Comparison of ENCODE assay signal across 13 cellular contexts in the genomic region with DNA sequence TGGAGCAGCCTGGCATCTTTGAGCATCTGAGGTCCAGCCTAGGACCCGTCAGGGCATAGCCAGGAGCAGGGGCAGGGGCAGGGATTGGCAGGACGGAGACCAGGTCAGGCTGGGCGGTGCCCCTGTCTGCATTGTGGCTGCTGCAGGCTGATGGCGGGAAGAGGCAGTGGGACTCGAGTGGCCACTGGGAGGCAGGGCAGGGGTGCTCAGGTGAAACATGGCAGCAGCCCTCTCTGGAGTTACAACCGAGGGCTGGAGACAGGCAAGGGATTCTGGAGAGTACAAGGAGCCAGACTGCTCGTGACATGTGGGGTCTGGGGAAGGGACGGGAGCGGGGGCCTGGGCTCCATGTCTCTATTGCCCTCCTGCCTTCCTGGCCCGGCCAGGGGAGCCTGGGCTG.
DNase-seq lines count a peak whose midpoint lies in the region; ATAC-seq and TF ChIP-seq lines count a peak whose summit lies in the region.
"Had no signal": no experiment of that assay in that cellular context is flagged by ENCODE, and none has a peak within 500 bp of the region (broad histone marks: within the 10 kb centered on the region; RNA-seq: fewer than 3 reads in every experiment).

No MANE protein-coding gene starts in this region.

- DNase-seq in BE2C = peak; percentile 69
- peak; percentile 61 for DNase-seq in GM23338 (ENCODE audit: low spot score)
- DNase-seq in SW480 (ENCODE audit: low spot score) = peak; percentile 9
- peak; percentile 79 for DNase-seq in iPS-NIHi11 (ENCODE audit: low spot score)
- no peak for DNase-seq in esophagus muscularis mucosa (ENCODE audit: extremely low spot score)
- DNase-seq in activated T-cell treated with anti-CD3 and anti-CD28 coated beads, Interleukin-2, amount 50 U/mL, for 48 hours = no peak
- DNase-seq: activated T-cell treated with anti-CD3 and anti-CD28 coated beads, Interleukin-2, amount 50 U/mL, for 24 hours; effector CD8-positive, alpha-beta T cell; kidney glomerular epithelial cell; stimulated activated naive CD8-positive, alpha-beta T cell treated with anti-CD3 and anti-CD28 coated beads, Interleukin-15, Interleukin-2, amounts not matched to agents 100 U/mL and 50 U/mL, for 24 hours had no signal

- H4K20me1 ChIP-seq in GM23338 (replicated peaks; ENCODE audit: insufficient read depth) = no peaks in the 10 kb centered on the region

- no peaks in the 10 kb centered on the region for H3K9me3 ChIP-seq in BE2C
- H3K9me3 ChIP-seq in esophagus muscularis mucosa = peaks cover 0 to 22% (median 13%) of the 10 kb centered on the region in 4 donors
- H3K9me3 ChIP-seq: HAP-1 had no signal

- H2AFZ ChIP-seq in GM23338 = no peak overlapping the region

- no peak overlapping the region for H3K27ac Mint-ChIP-seq in GM23338
- H3K27ac Mint-ChIP-seq: activated T-cell treated with anti-CD3 and anti-CD28 coated beads, Interleukin-2, amount 50 U/mL, for 24 hours had no signal

- no peak overlapping the region for H3K4me3 Mint-ChIP-seq in GM23338
- H3K4me3 Mint-ChIP-seq: activated T-cell treated with anti-CD3 and anti-CD28 coated beads, Interleukin-2, amount 50 U/mL, for 24 hours had no signal

- 67% methylated on average over 5 of the region's 10 CpGs for WGBS in esophagus muscularis mucosa

- H3K27me3 ChIP-seq in BE2C (no peaks in the 10 kb centered on the region), GM23338 (ENCODE audit: insufficient read depth) (no peaks in the 10 kb centered on the region), esophagus muscularis mucosa (peaks cover 0 to 48% (median 0%) of the 10 kb centered on the region in 4 donors)

- H3K9me2 ChIP-seq in GM23338 (ENCODE audit: insufficient read depth) = no peaks in the 10 kb centered on the region

- TF ChIP-seq EP300 in esophagus muscularis mucosa (IDR thresholded peaks at IDR 0.05) = no peak

- peak; percentile 61 for TF ChIP-seq CTCF in BE2C (IDR thresholded peaks at IDR 0.05; ENCODE audit: low read depth, low read length)
- TF ChIP-seq CTCF in GM23338 (conservative IDR thresholded peaks at IDR 0.05; ENCODE audit: low read depth in 2 of 2) = peak; percentile 33 to 74
- TF ChIP-seq CTCF in esophagus muscularis mucosa (IDR thresholded peaks at IDR 0.05) = no peak

- intact Hi-C loops in esophagus muscularis mucosa (cut with DNase I) = no loop called here

- ATAC-seq in GM23338 = peak; percentile 72
- ATAC-seq in HG02610 (IDR thresholded peaks at IDR 0.05; ENCODE audit: unreplicated experiment) = no peak
- no peak for ATAC-seq in GM21717 (IDR thresholded peaks at IDR 0.05; ENCODE audit: unreplicated experiment)
- ATAC-seq: stimulated activated naive CD8-positive, alpha-beta T cell treated with anti-CD3 and anti-CD28 coated beads, Interleukin-15, Interleukin-2, amounts not matched to agents 100 U/mL and 50 U/mL, for 24 hours had no signal

- H3K27me3 Mint-ChIP-seq in GM23338 (ENCODE audit: insufficient read depth, low read depth, poor library complexity) = peaks cover 8% of the 10 kb centered on the region

- H3K9me3 Mint-ChIP-seq in GM23338 = peaks cover 9% of the 10 kb centered on the region

- TF ChIP-seq POLR2A in esophagus muscularis mucosa (IDR thresholded peaks at IDR 0.05; ENCODE audit: low read depth) = no peak

- no peaks in the 10 kb centered on the region for H3F3A ChIP-seq in GM23338 (replicated peaks; ENCODE audit: low read depth)

- no peaks in the 10 kb centered on the region; the same call in none of the 2 replicates for H3K4me1 ChIP-seq in BE2C
- H3K4me1 ChIP-seq in GM23338 (ENCODE audit: insufficient read depth) = peaks cover 7% of the 10 kb centered on the region; the same call in 1 of the 2 replicates
- H3K4me1 ChIP-seq in esophagus muscularis mucosa = peaks cover 0 to 14% (median 11%) of the 10 kb centered on the region in 4 donors
- H3K4me1 ChIP-seq: HAP-1 had no signal

- H3K36me3 Mint-ChIP-seq in GM23338 (ENCODE audit: low read depth) = 0 out of 3 replicates have a peak, but pooled peaks cover 3% of the 10 kb centered on the region

- peaks cover 13% of the 10 kb centered on the region for H3K4me1 Mint-ChIP-seq in GM23338

- no peak overlapping the region for H3K4me3 ChIP-seq in BE2C (ENCODE audit: low read depth, low read length)
- H3K4me3 ChIP-seq in GM23338 = no peak overlapping the region
- no peak overlapping the region for H3K4me3 ChIP-seq in esophagus muscularis mucosa
- H3K4me3 ChIP-seq: HAP-1 had no signal

- no peak overlapping the region for H3K4me2 ChIP-seq in GM23338

- H3K79me2 ChIP-seq in GM23338 (replicated peaks; ENCODE audit: insufficient read depth) = no peaks in the 10 kb centered on the region

- no peak overlapping the region for H3K27ac ChIP-seq in GM23338 (ENCODE audit: low read depth)
- H3K27ac ChIP-seq in esophagus muscularis mucosa (replicated peaks in 1 of 4) = no peak overlapping the region

- no peaks in the 10 kb centered on the region for H3K36me3 ChIP-seq in BE2C
- H3K36me3 ChIP-seq in GM23338 (ENCODE audit: insufficient read depth) = no peaks in the 10 kb centered on the region
- no peaks in the 10 kb centered on the region for H3K36me3 ChIP-seq in esophagus muscularis mucosa
- H3K36me3 ChIP-seq: HAP-1 had no signal

TF ChIP-seq in GM23338, 12 proteins besides CTCF, POLR2A, EP300 and RAD21 (continues in another document):
- no peak for TF ChIP-seq NANOG (IDR thresholded peaks at IDR 0.05; ENCODE audit: borderline replicate concordance)
- TF ChIP-seq EZH2 (IDR thresholded peaks at IDR 0.05; ENCODE audit: low read depth, unreplicated experiment) = no peak
- TF ChIP-seq, protein P1, sequence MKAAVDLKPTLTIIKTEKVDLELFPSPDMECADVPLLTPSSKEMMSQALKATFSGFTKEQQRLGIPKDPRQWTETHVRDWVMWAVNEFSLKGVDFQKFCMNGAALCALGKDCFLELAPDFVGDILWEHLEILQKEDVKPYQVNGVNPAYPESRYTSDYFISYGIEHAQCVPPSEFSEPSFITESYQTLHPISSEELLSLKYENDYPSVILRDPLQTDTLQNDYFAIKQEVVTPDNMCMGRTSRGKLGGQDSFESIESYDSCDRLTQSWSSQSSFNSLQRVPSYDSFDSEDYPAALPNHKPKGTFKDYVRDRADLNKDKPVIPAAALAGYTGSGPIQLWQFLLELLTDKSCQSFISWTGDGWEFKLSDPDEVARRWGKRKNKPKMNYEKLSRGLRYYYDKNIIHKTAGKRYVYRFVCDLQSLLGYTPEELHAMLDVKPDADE (IDR thresholded peaks at IDR 0.05) = no peak
- no peak for TF ChIP-seq STAT1 (IDR thresholded peaks at IDR 0.05; ENCODE audit: unreplicated experiment)
- no peak for TF ChIP-seq POLR2AphosphoS5 (IDR thresholded peaks at IDR 0.05; ENCODE audit: low read depth)
- TF ChIP-seq, protein P2, sequence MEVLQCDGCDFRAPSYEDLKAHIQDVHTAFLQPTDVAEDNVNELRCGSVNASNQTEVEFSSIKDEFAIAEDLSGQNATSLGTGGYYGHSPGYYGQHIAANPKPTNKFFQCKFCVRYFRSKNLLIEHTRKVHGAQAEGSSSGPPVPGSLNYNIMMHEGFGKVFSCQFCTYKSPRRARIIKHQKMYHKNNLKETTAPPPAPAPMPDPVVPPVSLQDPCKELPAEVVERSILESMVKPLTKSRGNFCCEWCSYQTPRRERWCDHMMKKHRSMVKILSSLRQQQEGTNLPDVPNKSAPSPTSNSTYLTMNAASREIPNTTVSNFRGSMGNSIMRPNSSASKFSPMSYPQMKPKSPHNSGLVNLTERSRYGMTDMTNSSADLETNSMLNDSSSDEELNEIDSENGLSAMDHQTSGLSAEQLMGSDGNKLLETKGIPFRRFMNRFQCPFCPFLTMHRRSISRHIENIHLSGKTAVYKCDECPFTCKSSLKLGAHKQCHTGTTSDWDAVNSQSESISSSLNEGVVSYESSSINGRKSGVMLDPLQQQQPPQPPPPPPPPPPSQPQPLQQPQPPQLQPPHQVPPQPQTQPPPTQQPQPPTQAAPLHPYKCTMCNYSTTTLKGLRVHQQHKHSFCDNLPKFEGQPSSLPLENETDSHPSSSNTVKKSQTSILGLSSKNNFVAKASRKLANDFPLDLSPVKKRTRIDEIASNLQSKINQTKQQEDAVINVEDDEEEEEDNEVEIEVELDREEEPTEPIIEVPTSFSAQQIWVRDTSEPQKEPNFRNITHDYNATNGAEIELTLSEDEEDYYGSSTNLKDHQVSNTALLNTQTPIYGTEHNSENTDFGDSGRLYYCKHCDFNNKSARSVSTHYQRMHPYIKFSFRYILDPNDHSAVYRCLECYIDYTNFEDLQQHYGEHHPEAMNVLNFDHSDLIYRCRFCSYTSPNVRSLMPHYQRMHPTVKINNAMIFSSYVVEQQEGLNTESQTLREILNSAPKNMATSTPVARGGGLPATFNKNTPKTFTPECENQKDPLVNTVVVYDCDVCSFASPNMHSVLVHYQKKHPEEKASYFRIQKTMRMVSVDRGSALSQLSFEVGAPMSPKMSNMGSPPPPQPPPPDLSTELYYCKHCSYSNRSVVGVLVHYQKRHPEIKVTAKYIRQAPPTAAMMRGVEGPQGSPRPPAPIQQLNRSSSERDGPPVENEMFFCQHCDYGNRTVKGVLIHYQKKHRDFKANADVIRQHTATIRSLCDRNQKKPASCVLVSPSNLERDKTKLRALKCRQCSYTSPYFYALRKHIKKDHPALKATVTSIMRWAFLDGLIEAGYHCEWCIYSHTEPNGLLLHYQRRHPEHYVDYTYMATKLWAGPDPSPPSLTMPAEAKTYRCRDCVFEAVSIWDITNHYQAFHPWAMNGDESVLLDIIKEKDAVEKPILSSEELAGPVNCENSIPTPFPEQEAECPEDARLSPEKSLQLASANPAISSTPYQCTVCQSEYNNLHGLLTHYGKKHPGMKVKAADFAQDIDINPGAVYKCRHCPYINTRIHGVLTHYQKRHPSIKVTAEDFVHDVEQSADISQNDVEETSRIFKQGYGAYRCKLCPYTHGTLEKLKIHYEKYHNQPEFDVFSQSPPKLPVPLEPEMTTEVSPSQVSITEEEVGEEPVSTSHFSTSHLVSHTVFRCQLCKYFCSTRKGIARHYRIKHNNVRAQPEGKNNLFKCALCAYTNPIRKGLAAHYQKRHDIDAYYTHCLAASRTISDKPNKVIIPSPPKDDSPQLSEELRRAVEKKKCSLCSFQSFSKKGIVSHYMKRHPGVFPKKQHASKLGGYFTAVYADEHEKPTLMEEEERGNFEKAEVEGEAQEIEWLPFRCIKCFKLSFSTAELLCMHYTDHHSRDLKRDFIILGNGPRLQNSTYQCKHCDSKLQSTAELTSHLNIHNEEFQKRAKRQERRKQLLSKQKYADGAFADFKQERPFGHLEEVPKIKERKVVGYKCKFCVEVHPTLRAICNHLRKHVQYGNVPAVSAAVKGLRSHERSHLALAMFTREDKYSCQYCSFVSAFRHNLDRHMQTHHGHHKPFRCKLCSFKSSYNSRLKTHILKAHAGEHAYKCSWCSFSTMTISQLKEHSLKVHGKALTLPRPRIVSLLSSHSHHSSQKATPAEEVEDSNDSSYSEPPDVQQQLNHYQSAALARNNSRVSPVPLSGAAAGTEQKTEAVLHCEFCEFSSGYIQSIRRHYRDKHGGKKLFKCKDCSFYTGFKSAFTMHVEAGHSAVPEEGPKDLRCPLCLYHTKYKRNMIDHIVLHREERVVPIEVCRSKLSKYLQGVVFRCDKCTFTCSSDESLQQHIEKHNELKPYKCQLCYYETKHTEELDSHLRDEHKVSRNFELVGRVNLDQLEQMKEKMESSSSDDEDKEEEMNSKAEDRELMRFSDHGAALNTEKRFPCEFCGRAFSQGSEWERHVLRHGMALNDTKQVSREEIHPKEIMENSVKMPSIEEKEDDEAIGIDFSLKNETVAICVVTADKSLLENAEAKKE (CRISPR knock-in tag; IDR thresholded peaks at IDR 0.05) = no peak

Comparison
In these comparisons a context has a peak if more than half of its experiments do, and no peak if none do; other contexts are left out.
1. DNase-seq: peak in BE2C (single experiment), GM23338 (single experiment), SW480 (single experiment) and iPS-NIHi11 (single experiment); none in esophagus muscularis mucosa (single experiment) and activated T-cell treated with anti-CD3 and anti-CD28 coated beads, Interleukin-2, amount 50 U/mL, for 48 hours (0 of 2).
2. CTCF ChIP-seq: peak in BE2C (single experiment) and GM23338 (2 of 2); none in esophagus muscularis mucosa (0 of 3).